Comparison of ENCODE assay signal across 16 cellular contexts in the genomic region with DNA sequence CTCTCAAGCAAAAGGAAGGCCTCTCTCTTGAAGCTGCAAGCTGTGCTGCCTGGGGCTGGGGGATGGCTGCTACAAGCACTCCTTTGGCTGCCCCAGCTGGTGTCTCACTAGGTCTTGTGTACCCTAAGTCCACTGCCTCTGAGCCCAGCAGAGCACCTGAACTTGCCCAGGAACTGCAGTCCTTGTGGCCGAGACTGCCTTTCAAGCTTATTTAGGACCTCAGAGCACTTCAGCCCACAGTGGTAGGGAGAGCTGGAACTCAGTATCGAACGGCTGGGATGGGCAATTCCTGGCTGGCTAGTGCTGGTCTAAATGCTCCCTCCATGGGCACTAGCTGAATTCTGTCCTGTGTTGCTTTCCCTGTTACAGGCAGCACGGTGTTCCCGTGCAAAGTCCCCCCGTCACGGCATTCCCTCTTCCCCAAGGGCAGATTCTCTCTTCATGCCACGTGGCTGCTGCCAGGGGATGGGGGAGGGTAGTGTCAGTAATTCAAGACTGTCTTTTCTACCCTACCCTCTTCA. TPM values are rescaled to one million over a fixed set of nuclear protein-coding genes. Genes with fewer than 3 reads are reported as not detected.
"Had no signal": no experiment of that assay in that cellular context is flagged by ENCODE, and none has a peak within 500 bp of the region (broad histone marks: within the 10 kb centered on the region; RNA-seq: fewer than 3 reads in every experiment).

No MANE protein-coding gene starts in this region.

- H3K4me1 Mint-ChIP-seq: memory B cell; stimulated activated effector memory CD8-positive, alpha-beta T cell treated with anti-CD3 and anti-CD28 coated beads, Interleukin-12 subunit alpha, Interleukin-12 subunit beta, amount 100 ng/mL, for 72 hours had no signal

- H3K27ac ChIP-seq: cardiac muscle cell, epithelial cell of prostate, ovary, SJCRH30, tibial nerve, VCaP had no signal

- H3K27me3 Mint-ChIP-seq: memory B cell had no signal

- H3K4me3 ChIP-seq: cardiac muscle cell, ovary, SJCRH30, tibial nerve had no signal

- H3K4me3 Mint-ChIP-seq: activated CD8-positive, alpha-beta T cell treated with anti-CD3 and anti-CD28 coated beads for 36 hours; memory B cell; stimulated activated effector memory CD8-positive, alpha-beta T cell treated with anti-CD3 and anti-CD28 coated beads, Interleukin-12 subunit alpha, Interleukin-12 subunit beta, amount 100 ng/mL, for 72 hours had no signal

- H3K9me3 Mint-ChIP-seq: activated CD8-positive, alpha-beta T cell treated with anti-CD3 and anti-CD28 coated beads for 36 hours had no signal

- DNase-seq: activated CD4-positive, alpha-beta T cell treated with anti-CD3 and anti-CD28 coated beads for 4 hours; activated CD8-positive, alpha-beta memory T cell treated with anti-CD3 and anti-CD28 coated beads, Interleukin-2, amount 50 U/mL, for 4 hours; activated CD8-positive, alpha-beta T cell treated with anti-CD3 and anti-CD28 coated beads for 36 hours; activated naive CD4-positive, alpha-beta T cell treated with Interleukin-2 at 50 U/mL for 16 hours; effector CD4-positive, alpha-beta T cell; hippocampal formation; ovary; SJCRH30; SW 1271 had no signal

- ATAC-seq: activated CD8-positive, alpha-beta T cell treated with anti-CD3 and anti-CD28 coated beads for 36 hours; stimulated activated effector memory CD8-positive, alpha-beta T cell treated with anti-CD3 and anti-CD28 coated beads, Interleukin-12 subunit alpha, Interleukin-12 subunit beta, amount 100 ng/mL, for 72 hours had no signal

- H3K27ac Mint-ChIP-seq: activated CD8-positive, alpha-beta T cell treated with anti-CD3 and anti-CD28 coated beads for 36 hours; memory B cell; stimulated activated effector memory CD8-positive, alpha-beta T cell treated with anti-CD3 and anti-CD28 coated beads, Interleukin-12 subunit alpha, Interleukin-12 subunit beta, amount 100 ng/mL, for 72 hours had no signal

- H3K4me1 ChIP-seq: tibial nerve had no signal

- H3K36me3 Mint-ChIP-seq: stimulated activated effector memory CD8-positive, alpha-beta T cell treated with anti-CD3 and anti-CD28 coated beads, Interleukin-12 subunit alpha, Interleukin-12 subunit beta, amount 100 ng/mL, for 72 hours had no signal

- H3K27me3 ChIP-seq: cardiac muscle cell, ovary, SJCRH30, tibial nerve had no signal

- H3K36me3 ChIP-seq: cardiac muscle cell, ovary, SJCRH30 had no signal

- H3K9me3 ChIP-seq: ovary had no signal

RNA-seq across cellular contexts. Expression of gene STPG4, which starts 25.9 kb away (rescaled TPM):
- total RNA-seq: activated CD8-positive, alpha-beta T cell treated with anti-CD3 and anti-CD28 coated beads for 36 hours; cardiac muscle cell had no signal
- polyA plus RNA-seq: cardiac muscle cell, neural cell had no signal
